Comparison of ENCODE assay signal across 18 cellular contexts in the genomic region with DNA sequence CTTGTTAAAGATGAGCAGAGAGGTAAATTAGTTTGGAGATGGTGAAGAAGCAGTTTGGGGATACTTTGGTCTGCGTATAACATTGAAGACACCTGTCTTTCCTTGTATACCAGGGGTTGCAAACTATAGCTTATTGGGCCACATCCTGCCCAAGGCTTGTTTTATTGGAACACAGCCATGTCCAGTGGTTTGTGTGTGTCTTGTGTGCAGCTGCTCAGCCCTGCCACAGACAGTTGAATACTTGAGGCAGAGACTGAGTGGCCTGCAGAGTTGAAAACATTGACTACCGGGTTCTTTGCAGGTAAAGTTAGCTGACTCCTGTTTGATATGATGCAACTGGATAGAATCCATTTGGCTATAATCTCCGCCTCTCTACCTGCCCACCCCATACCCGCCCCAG.
DNase-seq lines count a peak whose midpoint lies in the region; ATAC-seq and TF ChIP-seq lines count a peak whose summit lies in the region.
"Had no signal": no experiment of that assay in that cellular context is flagged by ENCODE, and none has a peak within 500 bp of the region (broad histone marks: within the 10 kb centered on the region; RNA-seq: fewer than 3 reads in every experiment).

No MANE protein-coding gene starts in this region.

- no peak for TF ChIP-seq POLR2A in stomach (IDR thresholded peaks at IDR 0.05)

- 85 to 93% (median 89%) methylated on average over 4 of the region's 4 CpGs for WGBS in stomach, 5 donors

- no peaks in the 10 kb centered on the region for H3K9me3 Mint-ChIP-seq in activated CD8-positive, alpha-beta T cell treated with anti-CD3 and anti-CD28 coated beads, Interleukin-2, amount 10 ng/mL, durations not matched to agents 7 days and 5 days (ENCODE audit: insufficient read depth)
- H3K9me3 Mint-ChIP-seq in activated CD8-positive, alpha-beta T cell treated with anti-CD3 and anti-CD28 coated beads for 36 hours, result peaks cover 6% of the 10 kb centered on the region
- no peaks in the 10 kb centered on the region for H3K9me3 Mint-ChIP-seq in central memory CD8-positive, alpha-beta T cell
- no peaks in the 10 kb centered on the region for H3K9me3 Mint-ChIP-seq in activated CD4-positive, alpha-beta T cell treated with anti-CD3 and anti-CD28 coated beads for 36 hours (ENCODE audit: low read depth)

- no peak for DNase-seq in activated CD8-positive, alpha-beta T cell treated with anti-CD3 and anti-CD28 coated beads, Interleukin-2, amount 10 ng/mL, durations not matched to agents 7 days and 5 days
- no peak for DNase-seq in activated CD8-positive, alpha-beta T cell treated with anti-CD3 and anti-CD28 coated beads for 36 hours
- peak; percentile 88 for DNase-seq in LHCN-M2 (ENCODE audit: low read depth)
- no peak for DNase-seq in central memory CD8-positive, alpha-beta T cell (ENCODE audit: low spot score in 2 of 2)
- peak; percentile 83 for DNase-seq in pons (ENCODE audit: low spot score)
- no peak for DNase-seq in stomach
- no peak for DNase-seq in activated CD4-positive, alpha-beta T cell treated with anti-CD3 and anti-CD28 coated beads for 36 hours
- DNase-seq: activated CD4-positive, alpha-beta T cell treated with anti-CD3 and anti-CD28 coated beads for 1 hour; kidney glomerular epithelial cell; MV-4-11; NCI-H187; NCI-H446 treated with DMSO at 0.1 percent for 48 hours; occipital lobe; stimulated activated CD4-positive, alpha-beta T cell treated with anti-CD3 and anti-CD28 coated beads, Interleukin-12 subunit alpha, Interleukin-12 subunit beta, amount 100 ng/mL, for 4 hours had no signal

- peak; percentile 20 for ATAC-seq in activated CD8-positive, alpha-beta T cell treated with anti-CD3 and anti-CD28 coated beads, Interleukin-2, amount 10 ng/mL, durations not matched to agents 7 days and 5 days
- no peak for ATAC-seq in activated CD8-positive, alpha-beta T cell treated with anti-CD3 and anti-CD28 coated beads for 36 hours
- ATAC-seq in central memory CD8-positive, alpha-beta T cell (replicated peaks; ENCODE audit: extremely low read depth, poor library complexity, severe bottlenecking), result no peak
- no peak for ATAC-seq in HG03039 (IDR thresholded peaks at IDR 0.05; ENCODE audit: unreplicated experiment)
- no peak for ATAC-seq in activated CD4-positive, alpha-beta T cell treated with anti-CD3 and anti-CD28 coated beads for 36 hours
- ATAC-seq: K562 had no signal

- no peaks in the 10 kb centered on the region for H3K27me3 Mint-ChIP-seq in activated CD8-positive, alpha-beta T cell treated with anti-CD3 and anti-CD28 coated beads, Interleukin-2, amount 10 ng/mL, durations not matched to agents 7 days and 5 days (ENCODE audit: low read depth)
- no peaks in the 10 kb centered on the region for H3K27me3 Mint-ChIP-seq in activated CD8-positive, alpha-beta T cell treated with anti-CD3 and anti-CD28 coated beads for 36 hours
- H3K27me3 Mint-ChIP-seq in central memory CD8-positive, alpha-beta T cell, result no peaks in the 10 kb centered on the region
- H3K27me3 Mint-ChIP-seq in activated CD4-positive, alpha-beta T cell treated with anti-CD3 and anti-CD28 coated beads for 36 hours, result no peaks in the 10 kb centered on the region

- no peak for TF ChIP-seq CTCF in activated CD8-positive, alpha-beta T cell treated with anti-CD3 and anti-CD28 coated beads for 36 hours (IDR thresholded peaks at IDR 0.05)
- no peak for TF ChIP-seq CTCF in stomach (IDR thresholded peaks at IDR 0.05)

- no peak overlapping the region for H3K4me3 ChIP-seq in stomach
- H3K4me3 ChIP-seq: K562, thoracic aorta had no signal

- H3K4me1 Mint-ChIP-seq in activated CD8-positive, alpha-beta T cell treated with anti-CD3 and anti-CD28 coated beads, Interleukin-2, amount 10 ng/mL, durations not matched to agents 7 days and 5 days (ENCODE audit: low read depth), result peaks cover 52% of the 10 kb centered on the region
- H3K4me1 Mint-ChIP-seq in activated CD8-positive, alpha-beta T cell treated with anti-CD3 and anti-CD28 coated beads for 36 hours (ENCODE audit: low read depth), result peaks cover 64% of the 10 kb centered on the region
- no peaks in the 10 kb centered on the region for H3K4me1 Mint-ChIP-seq in central memory CD8-positive, alpha-beta T cell
- peaks cover 52% of the 10 kb centered on the region for H3K4me1 Mint-ChIP-seq in activated CD4-positive, alpha-beta T cell treated with anti-CD3 and anti-CD28 coated beads for 36 hours

- H3K4me1 ChIP-seq in stomach, result peaks cover 0 to 43% (median 20%) of the 10 kb centered on the region in 4 donors

- H3K36me3 Mint-ChIP-seq in activated CD8-positive, alpha-beta T cell treated with anti-CD3 and anti-CD28 coated beads, Interleukin-2, amount 10 ng/mL, durations not matched to agents 7 days and 5 days (ENCODE audit: low read depth), result peaks cover 39% of the 10 kb centered on the region
- H3K36me3 Mint-ChIP-seq in activated CD8-positive, alpha-beta T cell treated with anti-CD3 and anti-CD28 coated beads for 36 hours (ENCODE audit: low read depth), result peaks cover 55% of the 10 kb centered on the region
- H3K36me3 Mint-ChIP-seq in central memory CD8-positive, alpha-beta T cell (ENCODE audit: insufficient read depth), result peaks cover 5% of the 10 kb centered on the region
- peaks cover 34% of the 10 kb centered on the region for H3K36me3 Mint-ChIP-seq in activated CD4-positive, alpha-beta T cell treated with anti-CD3 and anti-CD28 coated beads for 36 hours (ENCODE audit: low read depth)

- no peak overlapping the region for H3K27ac ChIP-seq in stomach
- H3K27ac ChIP-seq: thoracic aorta had no signal

- CTCF ChIA-PET in activated CD8-positive, alpha-beta T cell treated with anti-CD3 and anti-CD28 coated beads, Interleukin-2, amount 10 ng/mL, durations not matched to agents 7 days and 5 days (lab: Charles Lee), result interaction anchor here (1.1 to 1.5 kb wide), 2 partner anchors 15 to 40 kb away, joined by 4 read pairs; no protein-coding TSS in a partner anchor
- CTCF ChIA-PET in activated CD8-positive, alpha-beta T cell treated with anti-CD3 and anti-CD28 coated beads for 36 hours (lab: Charles Lee), result interaction anchor here (1.0 kb wide), 2 partner anchors 10 to 39 kb away, joined by 3 read pairs; no protein-coding TSS in a partner anchor
- CTCF ChIA-PET in activated CD4-positive, alpha-beta T cell treated with anti-CD3 and anti-CD28 coated beads for 36 hours (lab: Charles Lee), result interaction anchor here (0.6 to 1.1 kb wide), 3 partner anchors 10 to 56 kb away, joined by 3 to 5 read pairs (median 3); no protein-coding TSS in a partner anchor

- no peaks in the 10 kb centered on the region for H3K9me3 ChIP-seq in stomach
- H3K9me3 ChIP-seq: thoracic aorta had no signal

- H3K36me3 ChIP-seq in stomach, result no peaks in the 10 kb centered on the region
- H3K36me3 ChIP-seq: thoracic aorta had no signal

- intact Hi-C loops in activated CD8-positive, alpha-beta T cell treated with anti-CD3 and anti-CD28 coated beads for 36 hours (cut with micrococcal nuclease), result no loop called here
- intact Hi-C loops in stomach (cut with DNase I; ENCODE audit: low total_unique reads), result no loop called here
- intact Hi-C loops in activated CD4-positive, alpha-beta T cell treated with anti-CD3 and anti-CD28 coated beads for 36 hours (cut with DNase I, micrococcal nuclease), result no loop called here

- no peak overlapping the region for H3K27ac Mint-ChIP-seq in activated CD8-positive, alpha-beta T cell treated with anti-CD3 and anti-CD28 coated beads, Interleukin-2, amount 10 ng/mL, durations not matched to agents 7 days and 5 days
- H3K27ac Mint-ChIP-seq in activated CD8-positive, alpha-beta T cell treated with anti-CD3 and anti-CD28 coated beads for 36 hours, result no peak overlapping the region
- peak overlapping the region; percentile 1 for H3K27ac Mint-ChIP-seq in central memory CD8-positive, alpha-beta T cell (ENCODE audit: low read depth)
- H3K27ac Mint-ChIP-seq in activated CD4-positive, alpha-beta T cell treated with anti-CD3 and anti-CD28 coated beads for 36 hours, result no peak overlapping the region

- no peak for TF ChIP-seq EP300 in stomach (IDR thresholded peaks at IDR 0.05)

- H3K27me3 ChIP-seq in stomach, result no peaks in the 10 kb centered on the region

- POLR2A ChIA-PET in activated CD8-positive, alpha-beta T cell treated with anti-CD3 and anti-CD28 coated beads, Interleukin-2, amount 10 ng/mL, durations not matched to agents 7 days and 5 days (lab: Charles Lee), result no interaction called here
- POLR2A ChIA-PET in activated CD8-positive, alpha-beta T cell treated with anti-CD3 and anti-CD28 coated beads for 36 hours (lab: Charles Lee), result interaction anchor here (1.6 kb wide), 1 partner anchor 14 kb away, joined by 4 read pairs; no protein-coding TSS in a partner anchor
- POLR2A ChIA-PET in activated CD4-positive, alpha-beta T cell treated with anti-CD3 and anti-CD28 coated beads for 36 hours (lab: Charles Lee), result interaction anchor here (0.6 kb wide), 1 partner anchor 247 kb away, joined by 5 read pairs; no protein-coding TSS in a partner anchor

- no peak overlapping the region for H3K4me3 Mint-ChIP-seq in activated CD8-positive, alpha-beta T cell treated with anti-CD3 and anti-CD28 coated beads, Interleukin-2, amount 10 ng/mL, durations not matched to agents 7 days and 5 days
- H3K4me3 Mint-ChIP-seq in activated CD8-positive, alpha-beta T cell treated with anti-CD3 and anti-CD28 coated beads for 36 hours, result no peak overlapping the region
- no peak overlapping the region for H3K4me3 Mint-ChIP-seq in central memory CD8-positive, alpha-beta T cell
- no peak overlapping the region for H3K4me3 Mint-ChIP-seq in activated CD4-positive, alpha-beta T cell treated with anti-CD3 and anti-CD28 coated beads for 36 hours
- H3K4me3 Mint-ChIP-seq: CD14-positive monocyte had no signal

Comparison
In these comparisons a context has a peak if more than half of its experiments do, and no peak if none do; other contexts are left out.
1. DNase-seq: peak in LHCN-M2 (single experiment) and pons (single experiment); none in activated CD8-positive, alpha-beta T cell treated with anti-CD3 and anti-CD28 coated beads, Interleukin-2, amount 10 ng/mL, durations not matched to agents 7 days and 5 days (single experiment), activated CD8-positive, alpha-beta T cell treated with anti-CD3 and anti-CD28 coated beads for 36 hours (single experiment), central memory CD8-positive, alpha-beta T cell (0 of 2), stomach (single experiment) and activated CD4-positive, alpha-beta T cell treated with anti-CD3 and anti-CD28 coated beads for 36 hours (single experiment).